17 cellular contexts compared by ENCODE assay signal in the genomic region with DNA sequence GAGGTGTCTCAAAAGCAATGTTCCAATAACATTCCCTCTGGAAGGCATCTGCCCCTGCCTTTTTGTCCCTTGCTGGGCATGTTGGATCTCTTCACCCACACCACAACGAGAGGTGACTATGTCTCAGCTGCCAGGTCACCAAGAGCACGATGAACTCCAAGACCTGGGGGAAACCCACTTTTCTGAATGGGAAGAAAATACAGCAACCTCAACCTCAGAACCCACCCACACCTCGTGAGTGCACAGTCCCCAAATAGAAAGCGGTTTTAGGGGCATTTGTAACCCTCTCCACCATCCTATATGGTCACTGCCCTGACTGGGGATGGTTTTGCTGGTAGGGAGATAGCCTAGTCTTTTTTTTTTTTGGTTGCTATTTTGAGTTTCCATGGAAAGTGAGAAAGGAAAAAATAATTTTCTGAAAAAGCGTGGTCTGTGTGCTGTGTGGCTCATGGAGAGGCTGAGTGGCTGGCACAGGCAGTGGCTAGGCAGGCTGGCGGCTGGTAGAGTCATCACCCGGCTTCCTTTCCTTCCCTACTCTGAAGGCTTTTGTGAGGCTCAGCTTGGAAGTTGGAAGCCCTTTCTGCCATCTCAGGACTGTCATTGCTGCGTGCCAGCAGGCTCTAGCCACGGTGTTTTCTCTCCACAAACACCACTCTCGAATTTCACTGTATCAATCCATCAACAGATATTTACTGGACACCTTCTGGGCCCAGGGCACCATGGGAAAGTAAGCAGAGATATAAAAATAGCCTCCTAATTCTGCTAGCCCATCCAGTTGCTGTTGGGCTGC. TPM values are rescaled to one million over a fixed set of nuclear protein-coding genes. Genes with fewer than 3 reads are reported as not detected.
A peak's percentile ranks its signal among the peaks of the same experiment; 100 is the strongest.
DNase-seq lines count a peak whose midpoint lies in the region; ATAC-seq and TF ChIP-seq lines count a peak whose summit lies in the region.
"Had no signal": no experiment of that assay in that cellular context is flagged by ENCODE, and none has a peak within 500 bp of the region (broad histone marks: within the 10 kb centered on the region; RNA-seq: fewer than 3 reads in every experiment).

No MANE protein-coding gene starts in this region.

- ATAC-seq in memory B cell (ENCODE audit: low read depth) (no peak), GM18519 (IDR thresholded peaks at IDR 0.05; ENCODE audit: low FRiP score, unreplicated experiment) (no peak)

- peaks cover 14% of the 10 kb centered on the region for H3K27me3 Mint-ChIP-seq in T-helper 2 cell treated with Interferon-gamma antibody and Interleukin-4, amounts not matched to agents 5 μg/mL and 100 μg/mL, for 36 hours (ENCODE audit: low read depth)
- H3K27me3 Mint-ChIP-seq in chondrocyte (ENCODE audit: low read depth) (no peaks in the 10 kb centered on the region), memory B cell (peaks cover 8% of the 10 kb centered on the region)
- H3K27me3 Mint-ChIP-seq in stimulated activated naive CD8-positive, alpha-beta T cell treated with anti-CD3 and anti-CD28 coated beads, Interleukin-15, Interleukin-2, amounts not matched to agents 100 ng/mL and 50 ng/mL, for 24 hours, result peaks cover 5% of the 10 kb centered on the region

- TF ChIP-seq CTCF in chondrocyte (IDR thresholded peaks at IDR 0.05), result no peak
- TF ChIP-seq CTCF in foreskin fibroblast (IDR thresholded peaks at IDR 0.05; ENCODE audit: low read depth, low read length), result no peak

- no peaks in the 10 kb centered on the region for H3K9me3 Mint-ChIP-seq in T-helper 2 cell treated with Interferon-gamma antibody and Interleukin-4, amounts not matched to agents 5 μg/mL and 100 μg/mL, for 36 hours
- H3K9me3 Mint-ChIP-seq in chondrocyte (ENCODE audit: low read depth) (no peaks in the 10 kb centered on the region), memory B cell (no peaks in the 10 kb centered on the region)
- no peaks in the 10 kb centered on the region for H3K9me3 Mint-ChIP-seq in stimulated activated naive CD8-positive, alpha-beta T cell treated with anti-CD3 and anti-CD28 coated beads, Interleukin-15, Interleukin-2, amounts not matched to agents 100 ng/mL and 50 ng/mL, for 24 hours
- H3K9me3 Mint-ChIP-seq: CD4-positive, CD25-positive, alpha-beta regulatory T cell had no signal

- H3K27ac Mint-ChIP-seq in T-helper 2 cell treated with Interferon-gamma antibody and Interleukin-4, amounts not matched to agents 5 μg/mL and 100 μg/mL, for 36 hours, result no peak overlapping the region
- peak overlapping the region; percentile 80 for H3K27ac Mint-ChIP-seq in chondrocyte (ENCODE audit: unreplicated experiment)
- peak overlapping the region; percentile 41 for H3K27ac Mint-ChIP-seq in memory B cell
- peak overlapping the region; percentile 85 for H3K27ac Mint-ChIP-seq in stimulated activated naive CD8-positive, alpha-beta T cell treated with anti-CD3 and anti-CD28 coated beads, Interleukin-15, Interleukin-2, amounts not matched to agents 100 ng/mL and 50 ng/mL, for 24 hours

- no peak overlapping the region for H3K4me3 ChIP-seq in foreskin fibroblast (ENCODE audit: low read depth in 1 of 2, low read length in 2 of 2)

- H3K36me3 Mint-ChIP-seq in T-helper 2 cell treated with Interferon-gamma antibody and Interleukin-4, amounts not matched to agents 5 μg/mL and 100 μg/mL, for 36 hours (ENCODE audit: low read depth), result no peaks in the 10 kb centered on the region
- H3K36me3 Mint-ChIP-seq in chondrocyte (ENCODE audit: low read depth) (peaks cover 18% of the 10 kb centered on the region), memory B cell (no peaks in the 10 kb centered on the region)
- H3K36me3 Mint-ChIP-seq in stimulated activated naive CD8-positive, alpha-beta T cell treated with anti-CD3 and anti-CD28 coated beads, Interleukin-15, Interleukin-2, amounts not matched to agents 100 ng/mL and 50 ng/mL, for 24 hours (ENCODE audit: low read depth), result no peaks in the 10 kb centered on the region
- H3K36me3 Mint-ChIP-seq: CD4-positive, CD25-positive, alpha-beta regulatory T cell had no signal

- no peak overlapping the region for H3K4me3 Mint-ChIP-seq in T-helper 2 cell treated with Interferon-gamma antibody and Interleukin-4, amounts not matched to agents 5 μg/mL and 100 μg/mL, for 36 hours
- H3K4me3 Mint-ChIP-seq in chondrocyte (ENCODE audit: unreplicated experiment) (no peak overlapping the region), memory B cell (no peak overlapping the region)
- H3K4me3 Mint-ChIP-seq in stimulated activated naive CD8-positive, alpha-beta T cell treated with anti-CD3 and anti-CD28 coated beads, Interleukin-15, Interleukin-2, amounts not matched to agents 100 ng/mL and 50 ng/mL, for 24 hours, result peak overlapping the region; percentile 56
- H3K4me3 Mint-ChIP-seq: CD4-positive, CD25-positive, alpha-beta regulatory T cell had no signal

- DNase-seq in T-helper 2 cell treated with Interferon-gamma antibody and Interleukin-4, amounts not matched to agents 5 μg/mL and 100 μg/mL, for 36 hours (ENCODE audit: low spot score), result peak; percentile 15
- no peak for DNase-seq in T-helper 2 cell
- no peak for DNase-seq in chondrocyte (ENCODE audit: low spot score)
- DNase-seq in memory B cell (ENCODE audit: low spot score in 2 of 2), result no peak
- no peak for DNase-seq in GM03348 (ENCODE audit: low spot score)
- no peak for DNase-seq in foreskin fibroblast
- DNase-seq: activated naive CD4-positive, alpha-beta T cell treated with Interleukin-2 at 50 U/mL for 16 hours; CD4-positive, CD25-positive, alpha-beta regulatory T cell; effector CD4-positive, alpha-beta T cell; EL; HCEC 1CT; IMR-90; NCI-H1092 had no signal

- peaks cover 24% of the 10 kb centered on the region for H3K4me1 Mint-ChIP-seq in T-helper 2 cell treated with Interferon-gamma antibody and Interleukin-4, amounts not matched to agents 5 μg/mL and 100 μg/mL, for 36 hours (ENCODE audit: low read depth)
- H3K4me1 Mint-ChIP-seq in chondrocyte (ENCODE audit: low read depth) (peaks cover 100% of the 10 kb centered on the region), memory B cell (no peaks in the 10 kb centered on the region)
- peaks cover 71% of the 10 kb centered on the region for H3K4me1 Mint-ChIP-seq in stimulated activated naive CD8-positive, alpha-beta T cell treated with anti-CD3 and anti-CD28 coated beads, Interleukin-15, Interleukin-2, amounts not matched to agents 100 ng/mL and 50 ng/mL, for 24 hours (ENCODE audit: low read depth)

RNA-seq across cellular contexts. Expression of gene TSPAN2, which starts 15.8 kb away (rescaled TPM):
- total RNA-seq in chondrocyte, result 218 to 498 TPM (median 227 TPM) in 3 replicates

RNA-seq across cellular contexts. Expression of gene TSHB, which starts 43.9 kb away (rescaled TPM):
- total RNA-seq in chondrocyte, result not detected in 3 replicates
- total RNA-seq: A172; CD4-positive, CD25-positive, alpha-beta regulatory T cell; IMR-90; lung microvascular endothelial cell had no signal
